Comparison of ENCODE assay signal across 19 cellular contexts in the genomic region with DNA sequence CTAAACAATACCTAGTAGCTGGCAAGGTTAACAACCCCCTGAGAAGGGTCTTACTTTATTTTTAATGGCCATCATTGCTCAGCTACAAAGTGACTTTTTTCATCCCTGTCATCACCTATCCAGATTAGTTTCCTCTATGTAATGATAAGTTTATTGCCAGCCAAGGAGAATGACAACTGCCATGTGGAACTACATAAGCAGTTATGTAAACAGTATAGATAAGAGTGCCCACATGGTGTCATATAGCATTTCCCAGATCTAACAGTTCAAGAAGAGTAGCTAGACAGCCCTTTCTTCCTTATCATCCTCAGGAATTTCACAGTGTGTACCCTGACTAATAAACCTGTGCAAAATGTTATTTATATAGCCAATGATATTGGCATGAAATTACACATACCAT.
"Had no signal": no experiment of that assay in that cellular context is flagged by ENCODE, and none has a peak within 500 bp of the region (broad histone marks: within the 10 kb centered on the region; RNA-seq: fewer than 3 reads in every experiment).

No MANE protein-coding gene starts in this region.

- H3K4me1 ChIP-seq: foreskin keratinocyte, psoas muscle, tibial artery had no signal

- H3K27ac ChIP-seq: cardiac muscle cell, epithelial cell of prostate, foreskin keratinocyte, psoas muscle, tibial artery had no signal

- H3K4me3 ChIP-seq: cardiac muscle cell, psoas muscle, tibial artery had no signal

- H3K36me3 ChIP-seq: cardiac muscle cell, tibial artery had no signal

- DNase-seq: activated CD4-positive, alpha-beta memory T cell treated with anti-CD3 and anti-CD28 coated beads, Interleukin-2, amount 10 ng/mL, durations not matched to agents 7 days and 5 days; activated CD4-positive, alpha-beta T cell treated with anti-CD3 and anti-CD28 coated beads for 48 hours; activated CD4-positive, CD25-positive, alpha-beta regulatory T cell; activated CD8-positive, alpha-beta memory T cell treated with anti-CD3 and anti-CD28 coated beads, Interleukin-2, amount 10 ng/mL, durations not matched to agents 7 days and 5 days; activated naive CD8-positive, alpha-beta T cell treated with anti-CD3 and anti-CD28 coated beads for 36 hours; amygdala; effector memory CD8-positive, alpha-beta T cell; foreskin keratinocyte; glutamatergic neuron; hypothalamus; islet precursor cell; psoas muscle; right cardiac atrium; stimulated activated CD4-positive, alpha-beta T cell treated with anti-CD3 and anti-CD28 coated beads, Interleukin-2, amount 100 ng/mL, for 24 hours; stimulated activated naive CD4-positive, alpha-beta T cell treated with Interleukin-2 at 50 U/mL for 16 hours; T-helper 9 cell; tibial artery had no signal

- H3K27me3 ChIP-seq: cardiac muscle cell, tibial artery had no signal

- H3K9me3 ChIP-seq: psoas muscle, tibial artery had no signal
